In the genomic region with DNA sequence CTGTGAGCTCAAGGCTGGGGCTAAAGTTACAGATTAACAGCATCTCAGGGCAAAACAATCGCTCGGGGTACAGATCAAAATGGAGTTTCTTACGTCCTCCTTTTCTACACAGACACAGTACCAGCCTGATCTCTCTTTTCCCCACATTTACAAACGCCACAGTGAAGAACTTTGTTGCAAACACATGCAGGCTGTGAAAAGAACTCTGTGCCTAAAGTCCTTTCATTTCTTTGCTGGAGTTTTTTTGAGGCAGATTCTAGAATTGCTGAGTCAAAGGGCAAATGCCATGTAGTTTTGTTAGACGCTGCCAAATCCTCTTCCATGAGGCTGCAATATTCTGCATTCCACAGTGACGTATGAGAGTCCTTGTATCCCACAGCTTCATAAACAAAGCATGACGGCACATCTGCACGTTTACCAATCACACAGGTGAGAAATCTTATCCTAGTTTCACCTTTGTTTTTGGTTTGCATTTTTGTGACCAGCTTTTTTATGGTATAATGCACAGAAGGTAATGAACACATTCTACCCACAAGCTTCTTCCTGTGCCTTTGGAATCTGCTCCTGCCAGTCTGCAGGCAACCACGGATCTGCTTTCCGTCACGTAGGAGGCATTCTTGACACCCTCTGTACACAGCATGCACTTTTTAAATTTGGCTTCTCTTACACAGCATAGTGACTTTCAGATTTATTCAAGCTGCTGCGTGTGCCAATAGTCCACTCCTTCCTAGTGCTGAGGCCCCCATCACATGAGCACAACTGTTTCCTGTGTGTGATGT, we compare ENCODE assay signal across 10 cellular contexts. TPM values are rescaled to one million over a fixed set of nuclear protein-coding genes. Genes with fewer than 3 reads are reported as not detected.
A peak's percentile ranks its signal among the peaks of the same experiment; 100 is the strongest.
DNase-seq lines count a peak whose midpoint lies in the region; ATAC-seq and TF ChIP-seq lines count a peak whose summit lies in the region.
"Had no signal": no experiment of that assay in that cellular context is flagged by ENCODE, and none has a peak within 500 bp of the region (broad histone marks: within the 10 kb centered on the region; RNA-seq: fewer than 3 reads in every experiment).

No MANE protein-coding gene starts in this region.

- TF ChIP-seq CTCF in AG09309 (IDR thresholded peaks at IDR 0.05; ENCODE audit: control insufficient read depth, insufficient read depth, low read depth, low read length, missing control alignments) = no peak
- TF ChIP-seq CTCF in fibroblast of lung (conservative IDR thresholded peaks at IDR 0.05 in 1 of 2, IDR thresholded peaks at IDR 0.05 in 1 of 2; ENCODE audit: low read depth in 1 of 2, low read length in 2 of 2) = no peak
- TF ChIP-seq CTCF in nephron progenitor cell (IDR thresholded peaks at IDR 0.05) = no peak
- TF ChIP-seq CTCF in WERI-Rb-1 (IDR thresholded peaks at IDR 0.05; ENCODE audit: low read depth, low read length) = no peak

- peaks cover 18% of the 10 kb centered on the region for H3K9me3 Mint-ChIP-seq in nephron progenitor cell

- intact Hi-C loops in left colon (cut with DNase I, micrococcal nuclease) = no loop called here

- H3K27ac ChIP-seq in fibroblast of lung (ENCODE audit: insufficient read depth, low read length) (peak overlapping the region; percentile 46), WERI-Rb-1 (no peak overlapping the region)

- H3K4me3 ChIP-seq in AG09309 (ENCODE audit: control insufficient read depth, low read depth, low read length) = no peak overlapping the region
- no peak overlapping the region for H3K4me3 ChIP-seq in fibroblast of lung (replicated peaks in 1 of 4; ENCODE audit: control extremely low read depth in 1 of 4, insufficient read depth in 1 of 4, low read depth in 3 of 4, low read length in 4 of 4)
- H3K4me3 ChIP-seq in WERI-Rb-1 (ENCODE audit: low read depth, low read length) = no peak overlapping the region

- peak overlapping the region; percentile 9 for H3K27ac Mint-ChIP-seq in nephron progenitor cell
- H3K27ac Mint-ChIP-seq: activated CD8-positive, alpha-beta memory T cell treated with anti-CD3 and anti-CD28 coated beads, Interleukin-2, amount 10 ng/mL, durations not matched to agents 7 days and 5 days had no signal

- no peaks in the 10 kb centered on the region for H4K20me1 ChIP-seq in fibroblast of lung (ENCODE audit: control insufficient read depth, extremely low read depth, insufficient read depth, low read length)

- peaks cover 16% of the 10 kb centered on the region for H3K4me1 ChIP-seq in fibroblast of lung (ENCODE audit: control insufficient read depth, extremely low read depth, insufficient read depth, low read length)

- H3K36me3 ChIP-seq in fibroblast of lung (ENCODE audit: control insufficient read depth, insufficient read depth, low read length) (no peaks in the 10 kb centered on the region), WERI-Rb-1 (peaks cover 3% of the 10 kb centered on the region; the same call in 1 of the 2 replicates)

- peaks cover 49% of the 10 kb centered on the region for H3K36me3 Mint-ChIP-seq in nephron progenitor cell (ENCODE audit: low read depth)

- no peaks in the 10 kb centered on the region for H3K4me1 Mint-ChIP-seq in nephron progenitor cell
- H3K4me1 Mint-ChIP-seq: activated CD8-positive, alpha-beta memory T cell treated with anti-CD3 and anti-CD28 coated beads, Interleukin-2, amount 10 ng/mL, durations not matched to agents 7 days and 5 days had no signal

- no peaks in the 10 kb centered on the region for H3K27me3 Mint-ChIP-seq in nephron progenitor cell (ENCODE audit: low read depth, poor library complexity)
- H3K27me3 Mint-ChIP-seq: activated CD8-positive, alpha-beta memory T cell treated with anti-CD3 and anti-CD28 coated beads, Interleukin-2, amount 10 ng/mL, durations not matched to agents 7 days and 5 days had no signal

- no peak overlapping the region for H3K4me3 Mint-ChIP-seq in nephron progenitor cell
- H3K4me3 Mint-ChIP-seq: activated CD8-positive, alpha-beta memory T cell treated with anti-CD3 and anti-CD28 coated beads, Interleukin-2, amount 10 ng/mL, durations not matched to agents 7 days and 5 days had no signal

- DNase-seq in AG09309 (ENCODE audit: low read depth) (peak; percentile 46), NCI-H2196 (lab: John Stamatoyannopoulos, UW; ENCODE audit: unreplicated experiment) (peak; percentile 83), fibroblast of lung (ENCODE audit: low read depth in 2 of 2) (peak; percentile 85 to 93), nephron progenitor cell (no peak), left colon (no peak), WERI-Rb-1 (no peak), 8988T (no peak)
- no peak for DNase-seq in stimulated activated CD4-positive, alpha-beta T cell treated with anti-CD3 and anti-CD28 coated beads, Interleukin-12 subunit alpha, Interleukin-12 subunit beta, amount 100 ng/mL, for 4 hours
- DNase-seq: activated CD8-positive, alpha-beta memory T cell treated with anti-CD3 and anti-CD28 coated beads, Interleukin-2, amount 10 ng/mL, durations not matched to agents 7 days and 5 days; NCI-H526 treated with DMSO at 0.1 percent for 48 hours had no signal

- no peak overlapping the region for H2AFZ ChIP-seq in fibroblast of lung (ENCODE audit: low read length)

- H3K27me3 ChIP-seq in fibroblast of lung (ENCODE audit: control insufficient read depth, insufficient read depth, low read length) = no peaks in the 10 kb centered on the region
- no peaks in the 10 kb centered on the region for H3K27me3 ChIP-seq in WERI-Rb-1 (ENCODE audit: insufficient read depth, low read depth, severe bottlenecking)

- no peak overlapping the region for H3K9ac ChIP-seq in fibroblast of lung (ENCODE audit: insufficient read depth, low read length)

- H3K9me3 ChIP-seq in fibroblast of lung (ENCODE audit: control insufficient read depth, insufficient read depth, low read depth, low read length) (no peaks in the 10 kb centered on the region), WERI-Rb-1 (ENCODE audit: severe bottlenecking) (no peaks in the 10 kb centered on the region)

- ATAC-seq in left colon = no peak
- ATAC-seq: activated CD8-positive, alpha-beta memory T cell treated with anti-CD3 and anti-CD28 coated beads, Interleukin-2, amount 10 ng/mL, durations not matched to agents 7 days and 5 days had no signal

- no peaks in the 10 kb centered on the region for H3K79me2 ChIP-seq in fibroblast of lung (ENCODE audit: control insufficient read depth, insufficient read depth, low read length)

- peak overlapping the region; percentile 67 for H3K4me2 ChIP-seq in fibroblast of lung (ENCODE audit: extremely low read depth, insufficient read depth, low read length)

RNA-seq across cellular contexts. Expression of a gene that starts 44.6 kb away (rescaled TPM):
- total RNA-seq in fibroblast of lung = 62.1 and 65.2 TPM in 2 replicates
- 50.8 and 90.7 TPM in 2 replicates for polyA plus RNA-seq in fibroblast of lung
- 31.1 and 50.1 TPM in 2 replicates for polyA plus RNA-seq in fibroblast of lung (2012)
- 15.9 and 36.0 TPM in 2 replicates for polyA minus RNA-seq in fibroblast of lung (ENCODE audit: low replicate concordance)
- 10 to 100 TPM; 13.8 to 16.7 TPM for total RNA-seq in left colon

Comparison
In these comparisons a context has a peak if more than half of its experiments do, and no peak if none do; other contexts are left out.
1. DNase-seq: peak in AG09309 (single experiment), NCI-H2196 (single experiment) and fibroblast of lung (2 of 2); none in nephron progenitor cell (single experiment), left colon (0 of 2), stimulated activated CD4-positive, alpha-beta T cell treated with anti-CD3 and anti-CD28 coated beads, Interleukin-12 subunit alpha, Interleukin-12 subunit beta, amount 100 ng/mL, for 4 hours (single experiment), WERI-Rb-1 (single experiment) and 8988T (single experiment).